22 cellular contexts compared by ENCODE assay signal in genomic region chr15:29864501-29864900, GRCh38. TPM values are rescaled to one million over a fixed set of nuclear protein-coding genes. Genes with fewer than 3 reads are reported as not detected.
"Had no signal": no experiment of that assay in that cellular context is flagged by ENCODE, and none has a peak within 500 bp of the region (broad histone marks: within the 10 kb centered on the region; RNA-seq: fewer than 3 reads in every experiment).

No MANE protein-coding gene starts in this region.

- H3K9me3 ChIP-seq: adrenal gland, esophagus muscularis mucosa, gastroesophageal sphincter, neutrophil, pancreas had no signal

- H3K9me3 Mint-ChIP-seq: activated naive CD4-positive, alpha-beta T cell treated with anti-CD3 and anti-CD28 coated beads, Interleukin-2, amount 50 U/mL, for 72 hours; naive thymus-derived CD8-positive, alpha-beta T cell; stimulated activated naive CD8-positive, alpha-beta T cell treated with anti-CD3 and anti-CD28 coated beads, Interleukin-15, amount 100 ng/mL, for 72 hours; T-cell had no signal

- H3K36me3 ChIP-seq: adrenal gland, esophagus muscularis mucosa, gastroesophageal sphincter, neutrophil, pancreas had no signal

- H3K4me3 ChIP-seq: adrenal gland, esophagus muscularis mucosa, gastroesophageal sphincter, pancreas, smooth muscle cell had no signal

- H3K27me3 ChIP-seq: adrenal gland, esophagus muscularis mucosa, gastroesophageal sphincter, pancreas had no signal

- DNase-seq: activated CD4-positive, alpha-beta T cell treated with anti-CD3 and anti-CD28 coated beads, Interleukin-2, amount 50 U/mL, for 1 hour; activated CD4-positive, CD25-positive, alpha-beta regulatory T cell treated with anti-CD3 and anti-CD28 coated beads, Interleukin-2, amount 50 U/mL, for 72 hours; activated gamma-delta T cell; adrenal gland; effector CD4-positive, alpha-beta T cell; naive thymus-derived CD8-positive, alpha-beta T cell; pancreas; SIG-M5; stimulated activated CD4-positive, alpha-beta T cell treated with anti-CD3 and anti-CD28 coated beads, Interleukin-4, amount 100 ng/mL, for 1 hour; stimulated activated naive CD8-positive, alpha-beta T cell treated with anti-CD3 and anti-CD28 coated beads, Interleukin-15, amount 100 ng/mL, for 72 hours; T-cell; T-helper 9 cell had no signal

- H3K4me3 Mint-ChIP-seq: naive thymus-derived CD8-positive, alpha-beta T cell; stimulated activated naive CD8-positive, alpha-beta T cell treated with anti-CD3 and anti-CD28 coated beads, Interleukin-15, amount 100 ng/mL, for 72 hours; T-cell had no signal

- ATAC-seq: activated naive CD4-positive, alpha-beta T cell treated with anti-CD3 and anti-CD28 coated beads, Interleukin-2, amount 50 U/mL, for 72 hours; gastroesophageal sphincter; naive thymus-derived CD8-positive, alpha-beta T cell; sciatic nerve; SK-N-SH treated with all-trans-retinoic acid at 6 μM for 48 hours; stimulated activated naive CD8-positive, alpha-beta T cell treated with anti-CD3 and anti-CD28 coated beads, Interleukin-15, amount 100 ng/mL, for 72 hours; T-cell had no signal

- H3K27ac ChIP-seq: esophagus muscularis mucosa, gastroesophageal sphincter, neutrophil, VCaP had no signal

- H3K27ac Mint-ChIP-seq: activated naive CD4-positive, alpha-beta T cell treated with anti-CD3 and anti-CD28 coated beads, Interleukin-2, amount 50 U/mL, for 72 hours; naive thymus-derived CD8-positive, alpha-beta T cell; stimulated activated naive CD8-positive, alpha-beta T cell treated with anti-CD3 and anti-CD28 coated beads, Interleukin-15, amount 100 ng/mL, for 72 hours; T-cell had no signal

- H3K36me3 Mint-ChIP-seq: activated naive CD4-positive, alpha-beta T cell treated with anti-CD3 and anti-CD28 coated beads, Interleukin-2, amount 50 U/mL, for 72 hours; T-cell had no signal

- H3K4me1 Mint-ChIP-seq: stimulated activated naive CD8-positive, alpha-beta T cell treated with anti-CD3 and anti-CD28 coated beads, Interleukin-15, amount 100 ng/mL, for 72 hours; T-cell had no signal

- FAIRE-seq: colon, islet of Langerhans, pancreas had no signal

RNA-seq across cellular contexts. Expression of gene TJP1, which starts 42.2 kb away (rescaled TPM):
- total RNA-seq: naive thymus-derived CD8-positive, alpha-beta T cell had no signal
- polyA plus RNA-seq: naive thymus-derived CD8-positive, alpha-beta T cell had no signal
